1 cellular context compared by ENCODE assay signal in the genomic region with DNA sequence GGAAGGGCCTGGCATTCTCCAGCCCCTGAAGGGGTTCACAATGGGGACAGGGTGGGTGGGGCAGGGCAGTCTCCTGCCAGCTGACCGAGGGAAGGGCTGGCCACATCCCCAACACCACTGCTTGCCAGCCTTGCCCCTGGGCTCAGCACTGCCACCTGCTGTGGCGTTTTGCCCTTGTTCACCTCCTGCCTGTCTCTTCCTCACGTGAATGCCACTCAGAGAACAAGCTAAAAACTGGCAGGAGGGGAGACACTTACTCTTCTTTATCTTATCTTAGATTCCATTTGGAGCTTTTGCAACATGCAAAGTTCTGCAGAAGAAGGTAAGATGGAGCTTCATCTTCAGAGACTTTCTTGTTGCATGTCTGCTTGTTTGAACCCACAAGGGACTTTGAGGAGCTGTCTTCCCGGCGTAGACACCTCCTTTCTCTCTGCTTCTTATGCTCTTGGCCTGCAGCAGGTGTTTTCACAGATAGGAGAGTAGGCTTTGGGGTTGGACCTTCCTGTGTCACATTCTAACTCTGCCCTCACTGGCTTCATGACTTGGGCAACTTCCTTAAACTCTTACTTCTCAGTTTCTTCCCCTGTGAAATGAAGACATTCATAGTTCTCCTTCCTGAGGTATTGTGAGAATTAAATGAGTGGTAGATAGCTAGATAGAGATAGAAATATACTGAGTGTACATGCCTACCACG.
TF ChIP-seq lines count a peak whose summit lies in the region.

No MANE protein-coding gene starts in this region.

TF ChIP-seq in HCT116, 20 proteins besides CTCF, POLR2A, EP300 and RAD21 (continued from another document):
- TF ChIP-seq TCF7L2 (IDR thresholded peaks at IDR 0.05; ENCODE audit: borderline replicate concordance, extremely low read depth, insufficient read depth, insufficient read length) (no peak), SIN3A (IDR thresholded peaks at IDR 0.05; ENCODE audit: low read depth) (no peak), POLR2AphosphoS5 (IDR thresholded peaks at IDR 0.05; ENCODE audit: low read depth, low read length) (no peak), EZH2phosphoT487 (IDR thresholded peaks at IDR 0.05; ENCODE audit: borderline replicate concordance) (no peak)
- TF ChIP-seq, protein P1, sequence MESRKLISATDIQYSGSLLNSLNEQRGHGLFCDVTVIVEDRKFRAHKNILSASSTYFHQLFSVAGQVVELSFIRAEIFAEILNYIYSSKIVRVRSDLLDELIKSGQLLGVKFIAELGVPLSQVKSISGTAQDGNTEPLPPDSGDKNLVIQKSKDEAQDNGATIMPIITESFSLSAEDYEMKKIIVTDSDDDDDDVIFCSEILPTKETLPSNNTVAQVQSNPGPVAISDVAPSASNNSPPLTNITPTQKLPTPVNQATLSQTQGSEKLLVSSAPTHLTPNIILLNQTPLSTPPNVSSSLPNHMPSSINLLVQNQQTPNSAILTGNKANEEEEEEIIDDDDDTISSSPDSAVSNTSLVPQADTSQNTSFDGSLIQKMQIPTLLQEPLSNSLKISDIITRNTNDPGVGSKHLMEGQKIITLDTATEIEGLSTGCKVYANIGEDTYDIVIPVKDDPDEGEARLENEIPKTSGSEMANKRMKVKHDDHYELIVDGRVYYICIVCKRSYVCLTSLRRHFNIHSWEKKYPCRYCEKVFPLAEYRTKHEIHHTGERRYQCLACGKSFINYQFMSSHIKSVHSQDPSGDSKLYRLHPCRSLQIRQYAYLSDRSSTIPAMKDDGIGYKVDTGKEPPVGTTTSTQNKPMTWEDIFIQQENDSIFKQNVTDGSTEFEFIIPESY (IDR thresholded peaks at IDR 0.05; ENCODE audit: extremely low read depth, insufficient replicate concordance, low read length), result no peak
- TF ChIP-seq, protein P2, sequence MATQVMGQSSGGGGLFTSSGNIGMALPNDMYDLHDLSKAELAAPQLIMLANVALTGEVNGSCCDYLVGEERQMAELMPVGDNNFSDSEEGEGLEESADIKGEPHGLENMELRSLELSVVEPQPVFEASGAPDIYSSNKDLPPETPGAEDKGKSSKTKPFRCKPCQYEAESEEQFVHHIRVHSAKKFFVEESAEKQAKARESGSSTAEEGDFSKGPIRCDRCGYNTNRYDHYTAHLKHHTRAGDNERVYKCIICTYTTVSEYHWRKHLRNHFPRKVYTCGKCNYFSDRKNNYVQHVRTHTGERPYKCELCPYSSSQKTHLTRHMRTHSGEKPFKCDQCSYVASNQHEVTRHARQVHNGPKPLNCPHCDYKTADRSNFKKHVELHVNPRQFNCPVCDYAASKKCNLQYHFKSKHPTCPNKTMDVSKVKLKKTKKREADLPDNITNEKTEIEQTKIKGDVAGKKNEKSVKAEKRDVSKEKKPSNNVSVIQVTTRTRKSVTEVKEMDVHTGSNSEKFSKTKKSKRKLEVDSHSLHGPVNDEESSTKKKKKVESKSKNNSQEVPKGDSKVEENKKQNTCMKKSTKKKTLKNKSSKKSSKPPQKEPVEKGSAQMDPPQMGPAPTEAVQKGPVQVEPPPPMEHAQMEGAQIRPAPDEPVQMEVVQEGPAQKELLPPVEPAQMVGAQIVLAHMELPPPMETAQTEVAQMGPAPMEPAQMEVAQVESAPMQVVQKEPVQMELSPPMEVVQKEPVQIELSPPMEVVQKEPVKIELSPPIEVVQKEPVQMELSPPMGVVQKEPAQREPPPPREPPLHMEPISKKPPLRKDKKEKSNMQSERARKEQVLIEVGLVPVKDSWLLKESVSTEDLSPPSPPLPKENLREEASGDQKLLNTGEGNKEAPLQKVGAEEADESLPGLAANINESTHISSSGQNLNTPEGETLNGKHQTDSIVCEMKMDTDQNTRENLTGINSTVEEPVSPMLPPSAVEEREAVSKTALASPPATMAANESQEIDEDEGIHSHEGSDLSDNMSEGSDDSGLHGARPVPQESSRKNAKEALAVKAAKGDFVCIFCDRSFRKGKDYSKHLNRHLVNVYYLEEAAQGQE (IDR thresholded peaks at IDR 0.05; ENCODE audit: low read depth), result no peak
- TF ChIP-seq, protein P3, sequence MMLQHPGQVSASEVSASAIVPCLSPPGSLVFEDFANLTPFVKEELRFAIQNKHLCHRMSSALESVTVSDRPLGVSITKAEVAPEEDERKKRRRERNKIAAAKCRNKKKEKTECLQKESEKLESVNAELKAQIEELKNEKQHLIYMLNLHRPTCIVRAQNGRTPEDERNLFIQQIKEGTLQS (IDR thresholded peaks at IDR 0.05), result no peak
TF ChIP-seq in HCT116: peak in this region for 0.
